Comparison of ENCODE assay signal across 27 cellular contexts in the genomic region with DNA sequence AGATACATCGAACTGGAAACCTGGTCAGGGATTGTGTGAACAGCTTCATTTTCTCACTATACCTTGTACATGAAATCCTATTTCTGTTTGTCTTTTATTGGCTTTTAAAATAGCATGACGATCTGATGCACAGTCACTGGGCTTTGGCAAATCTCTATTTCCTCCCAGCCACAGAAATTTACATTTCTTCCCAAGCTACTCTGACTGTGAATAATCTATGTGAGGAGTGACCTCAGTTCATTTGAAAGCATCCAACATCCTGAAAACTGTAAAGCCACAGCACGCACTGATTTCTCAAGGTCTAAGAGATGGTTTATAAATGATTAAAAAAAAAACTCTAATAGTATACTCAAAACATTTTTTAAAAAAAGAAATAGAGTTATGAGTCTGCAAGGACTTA.
"Had no signal": no experiment of that assay in that cellular context is flagged by ENCODE, and none has a peak within 500 bp of the region (broad histone marks: within the 10 kb centered on the region; RNA-seq: fewer than 3 reads in every experiment).

No MANE protein-coding gene starts in this region.

- H3K4me1 ChIP-seq: colonic mucosa, left lung, lower lobe of right lung, right lobe of liver had no signal

- H3K36me3 Mint-ChIP-seq: activated CD8-positive, alpha-beta memory T cell treated with anti-CD3 and anti-CD28 coated beads, Interleukin-2, amount 10 ng/mL, durations not matched to agents 7 days and 5 days; activated naive CD4-positive, alpha-beta T cell treated with anti-CD3 and anti-CD28 coated beads, Interleukin-2, amount 50 U/mL, for 24 hours; naive B cell; type B pancreatic cell had no signal

- H3K4me3 ChIP-seq: body of pancreas, colonic mucosa, dorsolateral prefrontal cortex, left lung, lower lobe of right lung, ovary, right lobe of liver, uterus had no signal

- H3K9me3 Mint-ChIP-seq: activated naive CD4-positive, alpha-beta T cell treated with anti-CD3 and anti-CD28 coated beads, Interleukin-2, amount 50 U/mL, for 24 hours; activated T-helper 2 cell treated with anti-CD3 and anti-CD28 coated beads, Interferon-gamma antibody, Interleukin-2, Interleukin-4, amounts not matched to agents 10 μg/mL and 5 μg/mL and 100 μg/mL, durations not matched to agents 14 hours and 24 hours and 36 hours; stimulated activated naive CD8-positive, alpha-beta T cell treated with anti-CD3 and anti-CD28 coated beads, Interleukin-15, amount 100 ng/mL, for 72 hours; type B pancreatic cell had no signal

- H3K36me3 ChIP-seq: colonic mucosa, left lung, lower lobe of right lung, ovary, right lobe of liver, uterus had no signal

- H3K4me3 Mint-ChIP-seq: activated CD8-positive, alpha-beta memory T cell treated with anti-CD3 and anti-CD28 coated beads, Interleukin-2, amount 10 ng/mL, durations not matched to agents 7 days and 5 days; activated CD8-positive, alpha-beta T cell treated with anti-CD3 and anti-CD28 coated beads, Interleukin-2, amount 10 ng/mL, durations not matched to agents 7 days and 5 days; activated naive CD4-positive, alpha-beta T cell treated with anti-CD3 and anti-CD28 coated beads, Interleukin-2, amount 50 U/mL, for 24 hours; naive B cell; stimulated activated naive CD8-positive, alpha-beta T cell treated with anti-CD3 and anti-CD28 coated beads, Interleukin-15, amount 100 ng/mL, for 72 hours; type B pancreatic cell; WTC11 had no signal

- H3K27ac Mint-ChIP-seq: activated CD8-positive, alpha-beta memory T cell treated with anti-CD3 and anti-CD28 coated beads, Interleukin-2, amount 10 ng/mL, durations not matched to agents 7 days and 5 days; activated CD8-positive, alpha-beta T cell treated with anti-CD3 and anti-CD28 coated beads, Interleukin-2, amount 10 ng/mL, durations not matched to agents 7 days and 5 days; activated naive CD4-positive, alpha-beta T cell treated with anti-CD3 and anti-CD28 coated beads, Interleukin-2, amount 50 U/mL, for 24 hours; activated T-helper 2 cell treated with anti-CD3 and anti-CD28 coated beads, Interferon-gamma antibody, Interleukin-2, Interleukin-4, amounts not matched to agents 10 μg/mL and 5 μg/mL and 100 μg/mL, durations not matched to agents 14 hours and 24 hours and 36 hours; naive B cell; progenitor cell of endocrine pancreas; stimulated activated naive CD8-positive, alpha-beta T cell treated with anti-CD3 and anti-CD28 coated beads, Interleukin-15, amount 100 ng/mL, for 72 hours; type B pancreatic cell; WTC11 had no signal

- H3K9me3 ChIP-seq: body of pancreas, colonic mucosa, left lung, lower lobe of right lung, ovary, right lobe of liver, uterus had no signal

- H3K4me1 Mint-ChIP-seq: activated CD8-positive, alpha-beta memory T cell treated with anti-CD3 and anti-CD28 coated beads, Interleukin-2, amount 10 ng/mL, durations not matched to agents 7 days and 5 days; activated naive CD4-positive, alpha-beta T cell treated with anti-CD3 and anti-CD28 coated beads, Interleukin-2, amount 50 U/mL, for 24 hours; naive B cell; stimulated activated naive CD8-positive, alpha-beta T cell treated with anti-CD3 and anti-CD28 coated beads, Interleukin-15, amount 100 ng/mL, for 72 hours; WTC11 had no signal

- H3K27ac ChIP-seq: body of pancreas, colonic mucosa, dorsolateral prefrontal cortex, left lung, lower lobe of right lung, ovary, right lobe of liver, uterus had no signal

- H3K27me3 ChIP-seq: body of pancreas, colonic mucosa, dorsolateral prefrontal cortex, left lung, ovary, right lobe of liver, uterus had no signal

- H3K27me3 Mint-ChIP-seq: activated CD8-positive, alpha-beta memory T cell treated with anti-CD3 and anti-CD28 coated beads, Interleukin-2, amount 10 ng/mL, durations not matched to agents 7 days and 5 days; naive B cell; progenitor cell of endocrine pancreas; stimulated activated naive CD8-positive, alpha-beta T cell treated with anti-CD3 and anti-CD28 coated beads, Interleukin-15, amount 100 ng/mL, for 72 hours; type B pancreatic cell had no signal

- DNase-seq: activated CD4-positive, alpha-beta T cell treated with anti-CD3 and anti-CD28 coated beads for 1 hour; activated CD4-positive, alpha-beta T cell treated with anti-CD3 and anti-CD28 coated beads, Interleukin-2, amount 50 U/mL, for 1 hour; activated CD8-positive, alpha-beta memory T cell treated with anti-CD3 and anti-CD28 coated beads, Interleukin-2, amount 10 ng/mL, durations not matched to agents 7 days and 5 days; activated CD8-positive, alpha-beta T cell treated with anti-CD3 and anti-CD28 coated beads, Interleukin-2, amount 10 ng/mL, durations not matched to agents 7 days and 5 days; activated T-cell treated with anti-CD3 and anti-CD28 coated beads, Interleukin-2, amount 50 U/mL, for 48 hours; anterior cingulate cortex; body of pancreas; colonic mucosa; dorsolateral prefrontal cortex; effector memory CD4-positive, alpha-beta T cell; erythroblast; left lung; lower lobe of right lung; naive B cell; ovary; right lobe of liver; stimulated activated CD4-positive, alpha-beta T cell treated with anti-CD3 and anti-CD28 coated beads, Interleukin-12 subunit alpha, Interleukin-12 subunit beta, amount 100 ng/mL, for 4 hours; stimulated activated CD4-positive, alpha-beta T cell treated with anti-CD3 and anti-CD28 coated beads, Interleukin-4, amount 100 ng/mL, for 1 hour; stimulated activated naive CD8-positive, alpha-beta T cell treated with anti-CD3 and anti-CD28 coated beads, Interleukin-15, amount 100 ng/mL, for 72 hours; substantia nigra; T-helper 2 cell; uterus had no signal

- ATAC-seq: activated CD8-positive, alpha-beta memory T cell treated with anti-CD3 and anti-CD28 coated beads, Interleukin-2, amount 10 ng/mL, durations not matched to agents 7 days and 5 days; activated CD8-positive, alpha-beta T cell treated with anti-CD3 and anti-CD28 coated beads, Interleukin-2, amount 10 ng/mL, durations not matched to agents 7 days and 5 days; body of pancreas; left lung; lower lobe of right lung; right lobe of liver; stimulated activated naive CD8-positive, alpha-beta T cell treated with anti-CD3 and anti-CD28 coated beads, Interleukin-15, amount 100 ng/mL, for 72 hours; WTC11 had no signal
